In the genomic region with DNA sequence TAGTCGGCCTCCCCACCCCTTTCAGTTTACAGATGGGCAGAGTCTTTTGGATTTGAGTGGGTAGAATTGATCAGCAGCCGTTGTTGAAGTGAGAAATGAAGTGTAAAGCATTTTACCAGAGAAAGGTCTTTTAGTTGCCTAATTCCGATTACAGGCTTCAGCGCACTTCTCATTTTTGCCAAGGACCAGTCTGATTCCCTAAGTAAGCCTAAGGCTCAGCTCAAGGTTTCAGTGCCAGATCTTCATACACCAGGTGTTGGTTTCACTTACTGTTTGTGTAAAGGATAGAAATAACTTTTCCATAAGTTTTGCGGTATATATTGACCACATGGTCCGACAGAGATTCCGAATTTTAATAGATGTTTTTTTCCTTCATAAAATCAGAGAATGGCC, we compare ENCODE assay signal across 8 cellular contexts.
DNase-seq lines count a peak whose midpoint lies in the region; ATAC-seq and TF ChIP-seq lines count a peak whose summit lies in the region.

No MANE protein-coding gene starts in this region.

- BruUV-seq in Caco-2 (replicated peaks; lab: Mats Ljungman, UMichigan) = no TSS peak

- peak overlapping the region; percentile 84 for H3K4me2 ChIP-seq in osteoblast (ENCODE audit: insufficient read depth, low read length)

- H4K20me1 ChIP-seq in osteoblast (ENCODE audit: insufficient read depth, low read length) = peaks cover 26% of the 10 kb centered on the region

- POLR2A ChIA-PET in Caco-2 (lab: Charles Lee) = interaction anchor here (0.8 to 1.0 kb wide), 2 partner anchors 9 to 20 kb away, joined by 3 read pairs; no protein-coding TSS in a partner anchor

- H3K9ac ChIP-seq in duodenal mucosa (ENCODE audit: low read depth in 1 of 2, low read length in 2 of 2) = peak overlapping the region in 1 of 2 donors; percentile 80

- no peak overlapping the region for H2AFZ ChIP-seq in osteoblast (ENCODE audit: low read length)

- H3K4me3 ChIP-seq in Caco-2 (ENCODE audit: low read depth, low read length) (peak overlapping the region; percentile 78), duodenal mucosa (ENCODE audit: low read depth in 1 of 2, low read length in 2 of 2) (peak overlapping the region; percentile 77 to 78), osteoblast (ENCODE audit: insufficient read depth, low read length) (no peak overlapping the region)

- H3K27ac ChIP-seq in duodenal mucosa (ENCODE audit: low read depth, low read length) = peak overlapping the region; percentile 83
- peak overlapping the region; percentile 62 for H3K27ac ChIP-seq in osteoblast (ENCODE audit: low read depth, low read length)

- CTCF ChIA-PET in Caco-2 (lab: Charles Lee) = interaction anchor here (1.0 to 1.2 kb wide), 3 partner anchors 9 to 20 kb away, joined by 4 to 7 read pairs (median 6); no protein-coding TSS in a partner anchor

- peaks cover 30% of the 10 kb centered on the region for H3K36me3 Mint-ChIP-seq in Caco-2 (ENCODE audit: insufficient read depth, unreplicated experiment)

- TF ChIP-seq CTCF in Caco-2 (IDR thresholded peaks at IDR 0.05; ENCODE audit: insufficient read depth in 1 of 2, low read depth in 1 of 2, low read length in 1 of 2, severe bottlenecking in 1 of 2, unreplicated experiment in 1 of 2) (no peak), osteoblast (IDR thresholded peaks at IDR 0.05; ENCODE audit: extremely low read depth, low read depth, low read length) (no peak), omental fat pad (IDR thresholded peaks at IDR 0.05) (no peak)

- no peaks in the 10 kb centered on the region for H3K9me3 Mint-ChIP-seq in Caco-2 (ENCODE audit: unreplicated experiment)

- no peak for DNase-seq in Caco-2
- DNase-seq in NCI-H1694 (lab: John Stamatoyannopoulos, UW) = peak; percentile 93
- DNase-seq in osteoblast (ENCODE audit: insufficient read length, low spot score, missing footprints) = no peak
- no peak for DNase-seq in stimulated activated CD8-positive, alpha-beta memory T cell treated with anti-CD3 and anti-CD28 coated beads, Interleukin-4, amount 100 ng/mL, for 48 hours
- DNase-seq in NCI-H1417 treated with DMSO at 0.1 percent for 48 hours (lab: John Stamatoyannopoulos, UW) = no peak
- no peak for DNase-seq in omental fat pad (ENCODE audit: low spot score)

- ATAC-seq in HG03139 (IDR thresholded peaks at IDR 0.05; ENCODE audit: unreplicated experiment) = no peak
- ATAC-seq in omental fat pad (ENCODE audit: low FRiP score) = no peak

- no peaks in the 10 kb centered on the region for H3K9me3 ChIP-seq in Caco-2
- H3K9me3 ChIP-seq in duodenal mucosa (ENCODE audit: control insufficient read depth in 1 of 2, low read length in 2 of 2) = no peaks in the 10 kb centered on the region
- no peaks in the 10 kb centered on the region for H3K9me3 ChIP-seq in osteoblast (ENCODE audit: low read depth, low read length)

- H3K4me1 ChIP-seq in Caco-2 (peaks cover 23% of the 10 kb centered on the region), duodenal mucosa (ENCODE audit: control insufficient read depth in 1 of 2, insufficient read depth in 2 of 2, low read length in 2 of 2) (peaks cover 41 to 44% of the 10 kb centered on the region in 2 donors), osteoblast (ENCODE audit: insufficient read depth, low read length) (peaks cover 54% of the 10 kb centered on the region)

- peaks cover 46% of the 10 kb centered on the region for H3K79me2 ChIP-seq in osteoblast (ENCODE audit: insufficient read depth, low read length)

- peak overlapping the region; percentile 84 for H3K27ac Mint-ChIP-seq in Caco-2 (ENCODE audit: unreplicated experiment)

- H3K36me3 ChIP-seq in Caco-2 (ENCODE audit: control insufficient read depth, insufficient read depth, low read length) = no peaks in the 10 kb centered on the region
- no peaks in the 10 kb centered on the region for H3K36me3 ChIP-seq in duodenal mucosa (ENCODE audit: control insufficient read depth in 1 of 2, insufficient read depth in 2 of 2, low read length in 2 of 2)
- peaks cover 5% of the 10 kb centered on the region for H3K36me3 ChIP-seq in osteoblast (ENCODE audit: insufficient read depth, low read length)

- H3K4me1 Mint-ChIP-seq in Caco-2 (ENCODE audit: low read depth, unreplicated experiment) = peaks cover 22% of the 10 kb centered on the region

- intact Hi-C loops in Caco-2 (cut with micrococcal nuclease; ENCODE audit: unreplicated experiment) = no loop called here

- no peaks in the 10 kb centered on the region for H3K27me3 Mint-ChIP-seq in Caco-2 (ENCODE audit: insufficient read depth, unreplicated experiment)

- H3K27me3 ChIP-seq in Caco-2 (replicated peaks; ENCODE audit: control insufficient read depth, insufficient read depth, low read length) = no peaks in the 10 kb centered on the region
- H3K27me3 ChIP-seq in duodenal mucosa (ENCODE audit: control insufficient read depth in 1 of 2, insufficient read depth in 2 of 2, low read length in 2 of 2) = no peaks in the 10 kb centered on the region
- no peaks in the 10 kb centered on the region for H3K27me3 ChIP-seq in osteoblast (ENCODE audit: insufficient read depth, low read length)

- peak overlapping the region; percentile 82 for H3K4me3 Mint-ChIP-seq in Caco-2 (ENCODE audit: unreplicated experiment)
